8 cellular contexts compared by ENCODE assay signal in the genomic region with DNA sequence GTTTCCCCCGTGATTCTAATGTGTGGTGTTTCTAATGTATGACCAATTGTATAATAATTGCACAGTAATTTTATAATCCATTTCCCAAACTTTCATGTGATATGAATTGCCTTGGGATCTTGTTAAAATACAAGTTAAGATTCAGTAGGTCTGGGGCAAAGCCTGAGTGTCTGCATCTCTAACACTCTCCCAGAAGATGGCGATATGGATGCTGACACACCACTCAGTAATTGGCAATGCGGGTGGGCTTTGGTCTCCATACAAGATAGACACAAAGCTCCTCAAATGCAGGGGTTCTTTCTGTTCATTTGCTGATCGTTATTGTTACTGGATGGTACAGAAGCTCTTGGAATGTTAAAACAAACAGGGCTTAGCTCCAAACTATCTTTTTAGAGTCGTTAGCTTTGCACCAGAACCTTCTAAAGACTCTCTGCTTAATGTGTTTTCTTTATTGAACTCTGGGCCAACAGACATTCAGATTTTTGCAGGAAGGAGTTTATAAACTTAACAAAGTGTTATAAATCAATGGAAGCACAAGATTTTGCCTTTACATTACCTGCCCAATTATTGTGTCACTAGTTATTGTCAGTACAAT. TPM values are rescaled to one million over a fixed set of nuclear protein-coding genes. Genes with fewer than 3 reads are reported as not detected.
DNase-seq lines count a peak whose midpoint lies in the region; ATAC-seq lines count a peak whose summit lies in the region.

No MANE protein-coding gene starts in this region.

- H3K4me3 ChIP-seq in right cardiac atrium (ENCODE audit: low read length), result no peak overlapping the region

- intact Hi-C loops in right cardiac atrium (cut with DNase I), result no loop called here

- H3K9me3 ChIP-seq in right cardiac atrium (ENCODE audit: control insufficient read depth, low read length), result no peaks in the 10 kb centered on the region

- 21% methylated on average over 5 of the region's 5 CpGs for WGBS in right cardiac atrium

- H3K4me1 ChIP-seq in right cardiac atrium (ENCODE audit: control insufficient read depth, insufficient read depth, low read length), result no peaks in the 10 kb centered on the region

- no peaks in the 10 kb centered on the region for H3K27me3 ChIP-seq in right cardiac atrium (ENCODE audit: control insufficient read depth, insufficient read depth)

- ATAC-seq in GM21515 (IDR thresholded peaks at IDR 0.05; ENCODE audit: unreplicated experiment), result peak; percentile 54
- ATAC-seq in GM18502 (IDR thresholded peaks at IDR 0.05; ENCODE audit: poor library complexity, unreplicated experiment), result no peak
- no peak for ATAC-seq in right cardiac atrium

- DNase-seq in AG08395 (ENCODE audit: low spot score) (peak; percentile 4), NOMO-1 (lab: John Stamatoyannopoulos, UW; ENCODE audit: unreplicated experiment in 2 of 2) (peak; percentile 6 to 8), fibroblast of the conjunctiva (ENCODE audit: low read depth) (peak; percentile 29), T-helper 1 cell (no peak), right cardiac atrium (no peak)
- DNase-seq in central memory CD4-positive, alpha-beta T cell, result no peak

- no peak overlapping the region for H3K27ac ChIP-seq in right cardiac atrium (ENCODE audit: low read length)

RNA-seq across cellular contexts. Expression of a gene that starts 45.4 kb away (rescaled TPM):
- 1 to 10 TPM in 1 of 4 donors, under 1 TPM in 3; 0.06 to 1.6 (median 0.45) TPM for total RNA-seq in right cardiac atrium
- 0.27 TPM for polyA plus RNA-seq in right cardiac atrium

Comparison
In these comparisons a context has a peak if more than half of its experiments do, and no peak if none do; other contexts are left out.
1. DNase-seq: peak in AG08395 (single experiment), NOMO-1 (2 of 2) and fibroblast of the conjunctiva (single experiment); none in central memory CD4-positive, alpha-beta T cell (single experiment), T-helper 1 cell (0 of 5) and right cardiac atrium (0 of 3).